10 cellular contexts compared by ENCODE assay signal in genomic region chr20:43921227-43921780, GRCh38.
"Had no signal": no experiment of that assay in that cellular context is flagged by ENCODE, and none has a peak within 500 bp of the region (broad histone marks: within the 10 kb centered on the region; RNA-seq: fewer than 3 reads in every experiment).

No MANE protein-coding gene starts in this region.

- H3K4me3 ChIP-seq: pancreas, suprapubic skin had no signal

- H3K9me3 Mint-ChIP-seq: type B pancreatic cell had no signal

- H3K36me3 Mint-ChIP-seq: type B pancreatic cell had no signal

- FAIRE-seq: pancreas had no signal

- H3K4me1 ChIP-seq: pancreas had no signal

- H3K27ac Mint-ChIP-seq: activated naive CD8-positive, alpha-beta T cell; type B pancreatic cell had no signal

- DNase-seq: activated gamma-delta T cell; activated T-cell treated with anti-CD3 and anti-CD28 coated beads, Interleukin-2, amount 50 U/mL, for 1 hour; cerebellar nuclear complex; dermis blood vessel endothelial cell; pancreas; stimulated activated CD4-positive, alpha-beta T cell treated with anti-CD3 and anti-CD28 coated beads, Interleukin-2, amount 100 ng/mL, for 48 hours; stimulated activated naive CD8-positive, alpha-beta T cell treated with anti-CD3 and anti-CD28 coated beads, Interleukin-15, Interleukin-2, amounts not matched to agents 100 U/mL and 50 U/mL, for 24 hours had no signal

- H3K27me3 ChIP-seq: pancreas had no signal

- ATAC-seq: pancreas; stimulated activated naive CD8-positive, alpha-beta T cell treated with anti-CD3 and anti-CD28 coated beads, Interleukin-15, Interleukin-2, amounts not matched to agents 100 U/mL and 50 U/mL, for 24 hours had no signal

- H3K27ac ChIP-seq: pancreas, suprapubic skin had no signal

- H3K9me3 ChIP-seq: pancreas, suprapubic skin had no signal

- H3K36me3 ChIP-seq: pancreas, suprapubic skin had no signal

- H3K4me3 Mint-ChIP-seq: activated naive CD8-positive, alpha-beta T cell; type B pancreatic cell had no signal
